ENCODE assay signal across 15 cellular contexts in genomic region chr13:71922191-71922590, GRCh38. TPM values are rescaled to one million over a fixed set of nuclear protein-coding genes. Genes with fewer than 3 reads are reported as not detected.
DNase-seq lines count a peak whose midpoint lies in the region; TF ChIP-seq lines count a peak whose summit lies in the region.
"Had no signal": no experiment of that assay in that cellular context is flagged by ENCODE, and none has a peak within 500 bp of the region (broad histone marks: within the 10 kb centered on the region; RNA-seq: fewer than 3 reads in every experiment).

No MANE protein-coding gene starts in this region.

- H3K36me3 Mint-ChIP-seq in T-helper 2 cell treated with Interferon-gamma antibody and Interleukin-4, amounts not matched to agents 5 μg/mL and 100 μg/mL, for 36 hours (ENCODE audit: low read depth) = no peaks in the 10 kb centered on the region

- no peaks in the 10 kb centered on the region for H3K4me1 Mint-ChIP-seq in T-helper 2 cell treated with Interferon-gamma antibody and Interleukin-4, amounts not matched to agents 5 μg/mL and 100 μg/mL, for 36 hours (ENCODE audit: low read depth)
- H3K4me1 Mint-ChIP-seq: GM23338 had no signal

- TF ChIP-seq CTCF in choroid plexus epithelial cell (conservative IDR thresholded peaks at IDR 0.05; ENCODE audit: low read depth, low read length) = no peak

- H3K4me3 ChIP-seq in choroid plexus epithelial cell (ENCODE audit: low read depth, low read length) = no peak overlapping the region
- H3K4me3 ChIP-seq: GM23338, MG63 had no signal

- H3K27me3 Mint-ChIP-seq in T-helper 2 cell treated with Interferon-gamma antibody and Interleukin-4, amounts not matched to agents 5 μg/mL and 100 μg/mL, for 36 hours (ENCODE audit: low read depth) = no peaks in the 10 kb centered on the region
- H3K27me3 Mint-ChIP-seq: CD4-positive, alpha-beta T cell had no signal

- no peak overlapping the region for H3K4me3 Mint-ChIP-seq in T-helper 2 cell treated with Interferon-gamma antibody and Interleukin-4, amounts not matched to agents 5 μg/mL and 100 μg/mL, for 36 hours
- H3K4me3 Mint-ChIP-seq: CD4-positive, alpha-beta T cell; GM23338 had no signal

- H3K9me3 Mint-ChIP-seq in T-helper 2 cell treated with Interferon-gamma antibody and Interleukin-4, amounts not matched to agents 5 μg/mL and 100 μg/mL, for 36 hours = no peaks in the 10 kb centered on the region
- H3K9me3 Mint-ChIP-seq: CD4-positive, alpha-beta T cell; GM23338 had no signal

- H3K27ac Mint-ChIP-seq in T-helper 2 cell treated with Interferon-gamma antibody and Interleukin-4, amounts not matched to agents 5 μg/mL and 100 μg/mL, for 36 hours = no peak overlapping the region
- H3K27ac Mint-ChIP-seq: CD4-positive, alpha-beta T cell; GM23338 had no signal

- DNase-seq in NCI-H2171 treated with DMSO at 0.1 percent for 48 hours (lab: John Stamatoyannopoulos, UW) (peak; percentile 23), NCI-H2171 (lab: John Stamatoyannopoulos, UW) (no peak), NCI-H460 (ENCODE audit: extremely low read depth, low read depth) (peak; percentile 27), choroid plexus epithelial cell (ENCODE audit: low read depth) (peak; percentile 26), iris pigment epithelial cell (ENCODE audit: low read depth) (peak; percentile 12), DMS53 (lab: John Stamatoyannopoulos, UW) (no peak)
- no peak for DNase-seq in activated CD4-positive, alpha-beta T cell treated with anti-CD3 and anti-CD28 coated beads for 1 hour
- DNase-seq in T-helper 2 cell treated with Interferon-gamma antibody and Interleukin-4, amounts not matched to agents 5 μg/mL and 100 μg/mL, for 36 hours (ENCODE audit: low spot score) = no peak
- DNase-seq: Calu3; CD4-positive, alpha-beta T cell; MG63; NCI-H1105 treated with DMSO at 0.1 percent for 48 hours; NCI-H187; NCI-H526 treated with DMSO at 0.1 percent for 48 hours had no signal

RNA-seq across cellular contexts. Expression of gene DACH1, which starts 55.2 kb away (rescaled TPM):
- total RNA-seq in NCI-H460 (2014; rRNA removed; shearing (Covaris generic)) = 0.02 TPM in 1 of 2 replicates, not detected in the other
- polyA plus RNA-seq in NCI-H460 (2014; cell fraction: nucleus; rRNA removed) = not detected in 2 replicates

Comparison
In these comparisons a context has a peak if more than half of its experiments do, and no peak if none do; other contexts are left out.
1. DNase-seq: peak in NCI-H2171 treated with DMSO at 0.1 percent for 48 hours (single experiment), NCI-H460 (single experiment), choroid plexus epithelial cell (single experiment) and iris pigment epithelial cell (single experiment); none in NCI-H2171 (single experiment), activated CD4-positive, alpha-beta T cell treated with anti-CD3 and anti-CD28 coated beads for 1 hour (single experiment), DMS53 (single experiment) and T-helper 2 cell treated with Interferon-gamma antibody and Interleukin-4, amounts not matched to agents 5 μg/mL and 100 μg/mL, for 36 hours (single experiment).